ENCODE assay signal across 11 cellular contexts in genomic region chr7:99406557-99406956, GRCh38. TPM values are rescaled to one million over a fixed set of nuclear protein-coding genes. Genes with fewer than 3 reads are reported as not detected.
A peak's percentile ranks its signal among the peaks of the same experiment; 100 is the strongest.
DNase-seq lines count a peak whose midpoint lies in the region; ATAC-seq, FAIRE-seq and TF ChIP-seq lines count a peak whose summit lies in the region.
"Had no signal": no experiment of that assay in that cellular context is flagged by ENCODE, and none has a peak within 500 bp of the region (broad histone marks: within the 10 kb centered on the region; RNA-seq: fewer than 3 reads in every experiment).

No MANE protein-coding gene starts in this region.

- H3K36me3 ChIP-seq in K562 (ENCODE audit: control insufficient read depth, insufficient read depth, low read length) (peaks cover 75% of the 10 kb centered on the region), osteoblast (ENCODE audit: insufficient read depth, low read length) (peaks cover 39% of the 10 kb centered on the region)

- FAIRE-seq in K562 (lab: Jason Lieb, UNC) = no peak

- no peak; a peak in 1 of 6 replicates for TF ChIP-seq CTCF in K562 (IDR thresholded peaks at IDR 0.05 in 2 of 3, conservative IDR thresholded peaks at IDR 0.05 in 1 of 3; ENCODE audit: insufficient read depth in 2 of 3, low read depth in 1 of 3, low read length in 3 of 3)
- TF ChIP-seq CTCF in osteoblast (IDR thresholded peaks at IDR 0.05; ENCODE audit: extremely low read depth, low read depth, low read length) = no peak

- peaks cover 20% of the 10 kb centered on the region in 2 experiments; a peak in 4 of 5 replicates for H3K4me1 ChIP-seq in K562 (replicated peaks in 1 of 2; ENCODE audit: control insufficient read depth in 2 of 2, insufficient read depth in 2 of 2, low read length in 2 of 2)
- H3K4me1 ChIP-seq in osteoblast (ENCODE audit: insufficient read depth, low read length) = peaks cover 39% of the 10 kb centered on the region

- intact Hi-C loops in K562 (cut with micrococcal nuclease) = no loop called here

- peaks cover 34% of the 10 kb centered on the region for H4K20me1 ChIP-seq in K562 (replicated peaks; ENCODE audit: control insufficient read depth, insufficient read depth, low read length)
- H4K20me1 ChIP-seq in osteoblast (ENCODE audit: insufficient read depth, low read length) = peaks cover 63% of the 10 kb centered on the region

- TF ChIP-seq EP300 in K562 (IDR thresholded peaks at IDR 0.05; ENCODE audit: low read length) = no peak

- no peaks in the 10 kb centered on the region for H3K9me3 ChIP-seq in K562 (replicated peaks; ENCODE audit: control insufficient read depth, insufficient read depth, low read depth, low read length)
- H3K9me3 ChIP-seq in osteoblast (ENCODE audit: low read depth, low read length) = no peaks in the 10 kb centered on the region
- H3K9me3 ChIP-seq: tibial artery had no signal

- no peak overlapping the region for H2AFZ ChIP-seq in K562 (ENCODE audit: low read depth, low read length)
- H2AFZ ChIP-seq in osteoblast (ENCODE audit: low read length) = no peak overlapping the region

- CTCF ChIA-PET in K562 (lab: Yijun Ruan, JAX; ENCODE audit: low intra/inter-chr PET ratio) = no interaction called here

- H3K4me3 ChIP-seq in K562 (peak overlapping the region; percentile 97; the same call in 1 of the 2 replicates), osteoblast (ENCODE audit: insufficient read depth, low read length) (peak overlapping the region; percentile 83)

- no peak for TF ChIP-seq POLR2A in K562 (conservative IDR thresholded peaks at IDR 0.05)

- peak overlapping the region; percentile 12 for H3K27ac ChIP-seq in K562 (ENCODE audit: extremely low read depth, low read depth, low read length)
- H3K27ac ChIP-seq in osteoblast (ENCODE audit: low read depth, low read length) = peak overlapping the region; percentile 98

- POLR2A ChIA-PET in K562 (lab: Yijun Ruan, JAX) = interaction anchor here (0.6 to 4.4 kb wide), 6 partner anchors 7 to 370 kb away, joined by 3 to 50 read pairs (median 4); no protein-coding TSS in a partner anchor

- no TSS peak for BruUV-seq in K562 (replicated peaks; lab: Mats Ljungman, UMichigan)

- H3K79me2 ChIP-seq in K562 (ENCODE audit: control insufficient read depth, insufficient read depth, low read length) = peaks cover 76% of the 10 kb centered on the region
- H3K79me2 ChIP-seq in osteoblast (ENCODE audit: insufficient read depth, low read length) = peaks cover 88% of the 10 kb centered on the region

- no peaks in the 10 kb centered on the region for H3K9me1 ChIP-seq in K562 (ENCODE audit: control insufficient read depth, insufficient read depth, low read length)

- peak overlapping the region; percentile 57 to 100; a peak in 3 of 4 replicates for H3K9ac ChIP-seq in K562 (ENCODE audit: insufficient read depth in 1 of 2, low read depth in 2 of 2, low read length in 2 of 2)

- H3K27me3 ChIP-seq in K562 (ENCODE audit: control insufficient read depth in 2 of 2, insufficient read depth in 2 of 2, low read length in 2 of 2) = no peaks in the 10 kb centered on the region
- H3K27me3 ChIP-seq in osteoblast (ENCODE audit: insufficient read depth, low read length) = no peaks in the 10 kb centered on the region
- H3K27me3 ChIP-seq: tibial artery had no signal

- in situ Hi-C loops in K562 (cut with MboI) = no loop called here

- 6% methylated on average over 1 of the region's 1 CpG for WGBS in K562 (ENCODE audit: insufficient coverage, low coverage, missing lambda C conversion rate)

- DNase-seq in DMS 273 (lab: John Stamatoyannopoulos, UW; ENCODE audit: unreplicated experiment) (peak; percentile 39), DMS 273 treated with DMSO at 0.1 percent for 48 hours (lab: John Stamatoyannopoulos, UW) (no peak), NCI-H2081 (lab: John Stamatoyannopoulos, UW) (peak; percentile 71 to 90), K562 (ENCODE audit: extremely low read depth in 1 of 4, low spot score in 3 of 4) (peak in 2 of 4 experiments; percentile 44 to 53), osteoblast (ENCODE audit: insufficient read length, low spot score, missing footprints) (peak; percentile 59), NCI-H146 treated with DMSO at 0.1 percent for 48 hours (lab: John Stamatoyannopoulos, UW; ENCODE audit: unreplicated experiment) (no peak), activated gamma-delta T cell treated with Interleukin-2 at 50 U/mL for 16 hours (no peak)
- DNase-seq: cerebellar nuclear complex, NCI-H1694, tibial artery had no signal

- ATAC-seq in K562 (peak; percentile 6; the same call in 1 of the 3 replicates), HG03280 (IDR thresholded peaks at IDR 0.05; ENCODE audit: unreplicated experiment) (no peak)

- peak overlapping the region; percentile 99 for H3K4me2 ChIP-seq in K562 (ENCODE audit: insufficient read depth, low read length)
- peak overlapping the region; percentile 95 for H3K4me2 ChIP-seq in osteoblast (ENCODE audit: insufficient read depth, low read length)

- no peak for TF ChIP-seq RAD21 in K562 (CRISPR knock-in tag; conservative IDR thresholded peaks at IDR 0.05 in 1 of 2, IDR thresholded peaks at IDR 0.05 in 1 of 2)

RNA-seq across cellular contexts. Expression of gene PDAP1, which starts 1.8 kb away (rescaled TPM):
- total RNA-seq in K562 (2011; cell fraction: chromatin; rRNA removed; ENCODE audit: low replicate concordance) = 27.1 and 32.8 TPM in 2 replicates
- 19.1 and 20.0 TPM in 2 replicates for total RNA-seq in K562 (2011; cell fraction: nucleolus; rRNA removed)
- 28.5 and 49.1 TPM in 2 replicates for total RNA-seq in K562 (2011; cell fraction: nucleoplasm; rRNA removed)
- total RNA-seq in K562 (2014; rRNA removed) (105 and 108 TPM in 2 replicates), K562 (2014; rRNA removed; fragmentation: Illumina TruSeq; extraction: Trizol) (129 and 138 TPM in 2 replicates), K562 (2015; rRNA removed; fragmentation: Illumina TruSeq; extraction: Trizol) (161 and 162 TPM in 2 replicates), K562 (2021) (161 and 182 TPM in 2 replicates), osteoblast (33.0 and 33.7 TPM in 2 replicates)
- polyA plus RNA-seq in K562 (2011; rRNA removed) (31.0 and 72.6 TPM in 2 replicates), K562 (2014; fragmentation: Illumina TruSeq; extraction: Trizol) (315 and 356 TPM in 2 replicates), K562 (2014; fragmentation: Nextera tagmentation; extraction: Ambion mirVana) (10 to 100 TPM; 10.2 to 16.0 TPM), K562 (2014; rRNA removed) (185 and 215 TPM in 2 replicates)
- polyA plus RNA-seq in K562 (2011; cell fraction: cytosol; rRNA removed) = 26.2 and 29.1 TPM in 2 replicates
- 22.4 and 28.1 TPM in 2 replicates for polyA plus RNA-seq in K562 (2011; cell fraction: nucleus; rRNA removed)
- polyA plus RNA-seq in K562 (2012) = 165 and 249 TPM in 2 replicates
- polyA minus RNA-seq in K562 (2011; rRNA and poly(A)+ RNA removed) = 20.1 and 24.4 TPM in 2 replicates
- polyA minus RNA-seq in K562 (2011; cell fraction: cytosol; rRNA and poly(A)+ RNA removed) = 31.9 and 37.0 TPM in 2 replicates
- 5.1 and 6.4 TPM in 2 replicates for polyA minus RNA-seq in K562 (2011; cell fraction: nucleus; rRNA and poly(A)+ RNA removed)

RNA-seq across cellular contexts. Expression of gene BUD31, which starts 2.2 kb away (rescaled TPM):
- total RNA-seq in K562 (2011; cell fraction: chromatin; rRNA removed; ENCODE audit: low replicate concordance) = 71.4 and 104 TPM in 2 replicates
- total RNA-seq in K562 (2011; cell fraction: nucleolus; rRNA removed) = 46.8 and 62.5 TPM in 2 replicates
- 67.0 and 82.8 TPM in 2 replicates for total RNA-seq in K562 (2011; cell fraction: nucleoplasm; rRNA removed)
- total RNA-seq in K562 (2014; rRNA removed) = 247 and 279 TPM in 2 replicates
- 214 and 266 TPM in 2 replicates for total RNA-seq in K562 (2014; rRNA removed; fragmentation: Illumina TruSeq; extraction: Trizol)
- 211 and 238 TPM in 2 replicates for total RNA-seq in K562 (2015; rRNA removed; fragmentation: Illumina TruSeq; extraction: Trizol)
- total RNA-seq in K562 (2021) = 242 and 255 TPM in 2 replicates
- 69.4 and 105 TPM in 2 replicates for polyA plus RNA-seq in K562 (2011; rRNA removed)
- 77.0 and 96.0 TPM in 2 replicates for polyA plus RNA-seq in K562 (2011; cell fraction: cytosol; rRNA removed)
- polyA plus RNA-seq in K562 (2011; cell fraction: nucleus; rRNA removed) = 42.2 and 50.1 TPM in 2 replicates
- 142 and 298 TPM in 2 replicates for polyA plus RNA-seq in K562 (2012)
- 307 and 342 TPM in 2 replicates for polyA plus RNA-seq in K562 (2014; fragmentation: Illumina TruSeq; extraction: Trizol)
- polyA plus RNA-seq in K562 (2014; fragmentation: Nextera tagmentation; extraction: Ambion mirVana) = 100 to 1,000 TPM; 275 to 332 TPM
- 237 and 272 TPM in 2 replicates for polyA plus RNA-seq in K562 (2014; rRNA removed)
- 50.5 and 64.8 TPM in 2 replicates for polyA minus RNA-seq in K562 (2011; rRNA and poly(A)+ RNA removed)
- polyA minus RNA-seq in K562 (2011; cell fraction: cytosol; rRNA and poly(A)+ RNA removed) = 36.5 and 42.6 TPM in 2 replicates
- 16.4 and 18.0 TPM in 2 replicates for polyA minus RNA-seq in K562 (2011; cell fraction: nucleus; rRNA and poly(A)+ RNA removed)
- 122 and 124 TPM in 2 replicates for total RNA-seq in osteoblast

RNA-seq across cellular contexts. Expression of gene ARPC1B, which starts 32.0 kb away (rescaled TPM):
- total RNA-seq in K562 (2011; cell fraction: chromatin; rRNA removed; ENCODE audit: low replicate concordance) = 99.9 and 272 TPM in 2 replicates
- total RNA-seq in K562 (2011; cell fraction: nucleolus; rRNA removed) = 195 and 204 TPM in 2 replicates
- 146 and 192 TPM in 2 replicates for total RNA-seq in K562 (2011; cell fraction: nucleoplasm; rRNA removed)
- total RNA-seq in K562 (2014; rRNA removed) (357 and 436 TPM in 2 replicates), K562 (2014; rRNA removed; fragmentation: Illumina TruSeq; extraction: Trizol) (77.8 and 81.5 TPM in 2 replicates), K562 (2015; rRNA removed; fragmentation: Illumina TruSeq; extraction: Trizol) (216 and 235 TPM in 2 replicates), K562 (2021) (187 and 221 TPM in 2 replicates), osteoblast (248 and 273 TPM in 2 replicates)
- polyA plus RNA-seq in K562 (2011; rRNA removed) (211 and 213 TPM in 2 replicates), K562 (2014; fragmentation: Illumina TruSeq; extraction: Trizol) (93.3 and 345 TPM in 2 replicates), K562 (2014; fragmentation: Nextera tagmentation; extraction: Ambion mirVana) (10 to 100 TPM in 1 of 2 experiments, 1 to 10 TPM in 1; 6.7 to 38.7 TPM), K562 (2014; rRNA removed) (308 and 407 TPM in 2 replicates)
- 307 and 633 TPM in 2 replicates for polyA plus RNA-seq in K562 (2011; cell fraction: cytosol; rRNA removed)
- polyA plus RNA-seq in K562 (2011; cell fraction: nucleus; rRNA removed) = 159 and 253 TPM in 2 replicates
- polyA plus RNA-seq in K562 (2012) = 510 and 518 TPM in 2 replicates
- polyA minus RNA-seq in K562 (2011; rRNA and poly(A)+ RNA removed) = 59.3 and 102 TPM in 2 replicates
- polyA minus RNA-seq in K562 (2011; cell fraction: cytosol; rRNA and poly(A)+ RNA removed) = 118 and 133 TPM in 2 replicates
- 73.5 and 76.2 TPM in 2 replicates for polyA minus RNA-seq in K562 (2011; cell fraction: nucleus; rRNA and poly(A)+ RNA removed)

RNA-seq across cellular contexts. Expression of gene PTCD1, which starts 32.0 kb away (rescaled TPM):
- total RNA-seq in K562 (2011; cell fraction: chromatin; rRNA removed; ENCODE audit: low replicate concordance) = 20.1 and 49.2 TPM in 2 replicates
- total RNA-seq in K562 (2011; cell fraction: nucleolus; rRNA removed) = 22.2 and 25.2 TPM in 2 replicates
- 9.8 and 15.1 TPM in 2 replicates for total RNA-seq in K562 (2011; cell fraction: nucleoplasm; rRNA removed)
- 17.1 and 24.4 TPM in 2 replicates for total RNA-seq in K562 (2014; rRNA removed)
- 6.2 and 6.9 TPM in 2 replicates for total RNA-seq in K562 (2014; rRNA removed; fragmentation: Illumina TruSeq; extraction: Trizol)
- total RNA-seq in K562 (2015; rRNA removed; fragmentation: Illumina TruSeq; extraction: Trizol) = 10.3 and 10.5 TPM in 2 replicates
- 12.3 and 16.3 TPM in 2 replicates for total RNA-seq in K562 (2021)
- polyA plus RNA-seq in K562 (2011; rRNA removed) = 4.1 and 5.3 TPM in 2 replicates
- 4.6 and 13.2 TPM in 2 replicates for polyA plus RNA-seq in K562 (2011; cell fraction: cytosol; rRNA removed)
- 8.8 and 19.0 TPM in 2 replicates for polyA plus RNA-seq in K562 (2011; cell fraction: nucleus; rRNA removed)
- polyA plus RNA-seq in K562 (2012) = 6.9 and 10.9 TPM in 2 replicates
- 5.0 and 21.9 TPM in 2 replicates for polyA plus RNA-seq in K562 (2014; fragmentation: Illumina TruSeq; extraction: Trizol)
- under 1 TPM; 0.46 to 0.57 TPM for polyA plus RNA-seq in K562 (2014; fragmentation: Nextera tagmentation; extraction: Ambion mirVana)
- 10.5 and 13.5 TPM in 2 replicates for polyA plus RNA-seq in K562 (2014; rRNA removed)
- 3.8 and 5.0 TPM in 2 replicates for polyA minus RNA-seq in K562 (2011; rRNA and poly(A)+ RNA removed)
- 4.6 and 7.6 TPM in 2 replicates for polyA minus RNA-seq in K562 (2011; cell fraction: cytosol; rRNA and poly(A)+ RNA removed)
- 6.6 and 8.1 TPM in 2 replicates for polyA minus RNA-seq in K562 (2011; cell fraction: nucleus; rRNA and poly(A)+ RNA removed)
- total RNA-seq in osteoblast = 5.3 and 7.6 TPM in 2 replicates

RNA-seq across cellular contexts. Expression of gene CPSF4, which starts 32.2 kb away (rescaled TPM):
- 152 and 384 TPM in 2 replicates for total RNA-seq in K562 (2011; cell fraction: chromatin; rRNA removed; ENCODE audit: low replicate concordance)
- 218 TPM in 2 replicates for total RNA-seq in K562 (2011; cell fraction: nucleolus; rRNA removed)
- total RNA-seq in K562 (2011; cell fraction: nucleoplasm; rRNA removed) = 228 and 250 TPM in 2 replicates
- total RNA-seq in K562 (2014; rRNA removed) = 71.7 and 83.4 TPM in 2 replicates
- 39.2 and 46.1 TPM in 2 replicates for total RNA-seq in K562 (2014; rRNA removed; fragmentation: Illumina TruSeq; extraction: Trizol)
- total RNA-seq in K562 (2015; rRNA removed; fragmentation: Illumina TruSeq; extraction: Trizol) = 63.9 and 66.7 TPM in 2 replicates
- total RNA-seq in K562 (2021) = 97.7 and 99.8 TPM in 2 replicates
- polyA plus RNA-seq in K562 (2011; rRNA removed) = 81.3 and 83.8 TPM in 2 replicates
- polyA plus RNA-seq in K562 (2011; cell fraction: cytosol; rRNA removed) = 74.0 and 128 TPM in 2 replicates
- 257 and 356 TPM in 2 replicates for polyA plus RNA-seq in K562 (2011; cell fraction: nucleus; rRNA removed)
- 69.0 and 82.1 TPM in 2 replicates for polyA plus RNA-seq in K562 (2012)
- 86.8 and 90.7 TPM in 2 replicates for polyA plus RNA-seq in K562 (2014; fragmentation: Illumina TruSeq; extraction: Trizol)
- polyA plus RNA-seq in K562 (2014; fragmentation: Nextera tagmentation; extraction: Ambion mirVana) = 10 to 100 TPM; 16.9 to 17.4 TPM
- polyA plus RNA-seq in K562 (2014; rRNA removed) = 118 and 126 TPM in 2 replicates
- 32.3 and 54.6 TPM in 2 replicates for polyA minus RNA-seq in K562 (2011; rRNA and poly(A)+ RNA removed)
- 26.3 and 38.3 TPM in 2 replicates for polyA minus RNA-seq in K562 (2011; cell fraction: cytosol; rRNA and poly(A)+ RNA removed)
- polyA minus RNA-seq in K562 (2011; cell fraction: nucleus; rRNA and poly(A)+ RNA removed) = 63.5 and 66.6 TPM in 2 replicates
- 80.2 and 101 TPM in 2 replicates for total RNA-seq in osteoblast

Comparison
In these comparisons a context has a peak if more than half of its experiments do, and no peak if none do; other contexts are left out.
1. DNase-seq: peak in DMS 273 (single experiment), NCI-H2081 (2 of 2) and osteoblast (single experiment); none in DMS 273 treated with DMSO at 0.1 percent for 48 hours (single experiment), NCI-H146 treated with DMSO at 0.1 percent for 48 hours (single experiment) and activated gamma-delta T cell treated with Interleukin-2 at 50 U/mL for 16 hours (single experiment).